14 cellular contexts compared by ENCODE assay signal in the genomic region with DNA sequence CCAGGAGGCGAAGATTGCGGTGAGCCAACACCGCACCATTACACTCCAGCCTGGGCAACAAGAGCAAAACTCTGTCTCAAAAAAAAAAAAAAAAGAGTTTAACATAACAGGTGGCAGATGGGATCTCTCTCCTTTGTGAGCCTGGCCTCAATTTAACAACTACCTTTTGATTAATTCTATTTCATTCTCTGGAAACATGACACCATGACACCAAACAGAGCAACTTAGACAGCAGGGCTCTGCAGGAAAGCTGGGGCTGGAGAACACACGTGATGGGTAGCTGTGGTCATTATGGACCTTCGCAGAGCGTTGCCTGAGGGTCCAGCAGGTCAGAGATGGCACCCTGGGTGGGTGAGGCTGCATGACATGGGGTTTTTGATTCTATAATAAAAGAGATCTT. TPM values are rescaled to one million over a fixed set of nuclear protein-coding genes. Genes with fewer than 3 reads are reported as not detected.
DNase-seq lines count a peak whose midpoint lies in the region; ATAC-seq and TF ChIP-seq lines count a peak whose summit lies in the region.
"Had no signal": no experiment of that assay in that cellular context is flagged by ENCODE, and none has a peak within 500 bp of the region (broad histone marks: within the 10 kb centered on the region; RNA-seq: fewer than 3 reads in every experiment).

No MANE protein-coding gene starts in this region.

- DNase-seq in MCF 10A (ENCODE audit: unreplicated experiment) (no peak), mammary epithelial cell (no peak), NCI-H748 (lab: John Stamatoyannopoulos, UW; ENCODE audit: unreplicated experiment) (peak; percentile 75), transverse colon (no peak), amygdala (lab: John Stamatoyannopoulos, UW) (no peak), GM13976 (ENCODE audit: low spot score) (no peak)
- DNase-seq: dorsolateral prefrontal cortex; EL; NCI-H2081; stimulated activated CD4-positive, alpha-beta T cell treated with anti-CD3 and anti-CD28 coated beads, Interleukin-4, amount 100 ng/mL, for 24 hours; T1000 had no signal

- no peak overlapping the region for H3K9ac ChIP-seq in mammary epithelial cell (ENCODE audit: insufficient read depth, low read length)

- H3K4me3 Mint-ChIP-seq in MCF 10A (ENCODE audit: unreplicated experiment): peak overlapping the region; percentile 45

- H3K27ac ChIP-seq in mammary epithelial cell (ENCODE audit: insufficient read depth, low read depth, low read length): no peak overlapping the region
- H3K27ac ChIP-seq in gastroesophageal sphincter: peak overlapping the region in 3 of 4 donors; percentile 72 to 96 (median 90)
- H3K27ac ChIP-seq in transverse colon: peak overlapping the region; percentile 9 to 99 (median 96)

- no peak overlapping the region for H3K27ac Mint-ChIP-seq in MCF 10A (ENCODE audit: low read depth, unreplicated experiment)

- no peaks in the 10 kb centered on the region for H3K27me3 Mint-ChIP-seq in MCF 10A (ENCODE audit: insufficient read depth, unreplicated experiment)

- TF ChIP-seq CTCF in MCF 10A (IDR thresholded peaks at IDR 0.05; ENCODE audit: unreplicated experiment) (no peak), mammary epithelial cell (conservative IDR thresholded peaks at IDR 0.05 in 1 of 2, IDR thresholded peaks at IDR 0.05 in 1 of 2; ENCODE audit: extremely low read depth in 1 of 2, insufficient read depth in 1 of 2, low read depth in 1 of 2, low read length in 2 of 2) (no peak), gastroesophageal sphincter (IDR thresholded peaks at IDR 0.05) (no peak), transverse colon (IDR thresholded peaks at IDR 0.05) (no peak), GM13976 (IDR thresholded peaks at IDR 0.05; ENCODE audit: borderline replicate concordance, control extremely low read depth, extremely low read depth, insufficient read depth, missing control alignments) (no peak)

- TF ChIP-seq POLR2A in gastroesophageal sphincter (IDR thresholded peaks at IDR 0.05) (no peak), transverse colon (IDR thresholded peaks at IDR 0.05) (no peak)

- peaks cover 16% of the 10 kb centered on the region for H3K79me2 ChIP-seq in mammary epithelial cell (ENCODE audit: insufficient read depth, low read length)

- no peaks in the 10 kb centered on the region for H3K36me3 ChIP-seq in mammary epithelial cell (ENCODE audit: insufficient read depth, low read length)
- H3K36me3 ChIP-seq in gastroesophageal sphincter: no peaks in the 10 kb centered on the region
- H3K36me3 ChIP-seq in transverse colon: no peaks in the 10 kb centered on the region

- no peaks in the 10 kb centered on the region for H3K9me3 Mint-ChIP-seq in MCF 10A (ENCODE audit: unreplicated experiment)

- peaks cover 57% of the 10 kb centered on the region for H3K4me1 ChIP-seq in mammary epithelial cell (ENCODE audit: insufficient read depth, low read length)
- peaks cover 11 to 86% (median 37%) of the 10 kb centered on the region in 3 donors for H3K4me1 ChIP-seq in gastroesophageal sphincter
- peaks cover 19 to 58% (median 49%) of the 10 kb centered on the region in 4 donors for H3K4me1 ChIP-seq in transverse colon

- TF ChIP-seq EP300 in gastroesophageal sphincter (IDR thresholded peaks at IDR 0.05): no peak
- no peak for TF ChIP-seq EP300 in transverse colon (IDR thresholded peaks at IDR 0.05; ENCODE audit: low read depth)

- no peaks in the 10 kb centered on the region for H4K20me1 ChIP-seq in mammary epithelial cell (ENCODE audit: insufficient read depth, low read length)

- in situ Hi-C loops in mammary epithelial cell (cut with MboI; ENCODE audit: low sequenced_read_pairs in 2 of 2): no loop called here
- in situ Hi-C loops in transverse colon (cut with MboI; ENCODE audit: low pct_ligation_motif_present in 1 of 4, low pct_unique_long_range_greater_than_20kb in 1 of 4, low sequenced_read_pairs in 3 of 4): no loop called here
- in situ Hi-C loops in GM13976 (cut with MboI; ENCODE audit: low sequenced_read_pairs, unreplicated experiment): no loop called here

- H3K4me3 ChIP-seq in mammary epithelial cell (replicated peaks in 1 of 3; ENCODE audit: insufficient read depth in 1 of 3, low read depth in 2 of 3, low read length in 3 of 3) (no peak overlapping the region), gastroesophageal sphincter (no peak overlapping the region), transverse colon (no peak overlapping the region)

- CTCF ChIA-PET in MCF 10A (lab: Yijun Ruan, JAX): no interaction called here
- CTCF ChIA-PET in mammary epithelial cell (lab: Charles Lee; ENCODE audit: low non-redundant PET): no interaction called here

- 76% methylated on average over 5 of the region's 6 CpGs for WGBS in mammary epithelial cell (ENCODE audit: low coverage, missing lambda C conversion rate)
- WGBS in gastroesophageal sphincter (ENCODE audit: low coverage in 1 of 2), 2 donors: 33 to 98% methylated on average over 1 to 4 of the region's 6 CpGs
- 91 to 92% methylated on average over 3 to 6 of the region's 6 CpGs for WGBS in transverse colon (ENCODE audit: low coverage in 1 of 2), 2 donors

- dilution Hi-C loops in mammary epithelial cell (cut with HindIII; ENCODE audit: low sequenced_read_pairs): no loop called here

- no peak overlapping the region for H2AFZ ChIP-seq in mammary epithelial cell (ENCODE audit: low read depth, low read length)

- no peak for ATAC-seq in gastroesophageal sphincter
- no peak for ATAC-seq in HG03342 (IDR thresholded peaks at IDR 0.05; ENCODE audit: unreplicated experiment)
- ATAC-seq: Panc1 had no signal

- H3K9me3 ChIP-seq in mammary epithelial cell (replicated peaks; ENCODE audit: insufficient read depth, low read length) (no peaks in the 10 kb centered on the region), gastroesophageal sphincter (no peaks in the 10 kb centered on the region), transverse colon (no peaks in the 10 kb centered on the region)

- H3K4me1 Mint-ChIP-seq in MCF 10A (ENCODE audit: insufficient read depth, unreplicated experiment): peaks cover 28% of the 10 kb centered on the region

- POLR2A ChIA-PET in MCF 10A (lab: Yijun Ruan, JAX): no interaction called here

- no TSS peak for BruUV-seq in MCF 10A (replicated peaks; lab: Mats Ljungman, UMichigan)
- no TSS peak for BruUV-seq in mammary epithelial cell (replicated peaks; lab: Mats Ljungman, UMichigan)

- H3K36me3 Mint-ChIP-seq in MCF 10A (ENCODE audit: insufficient read depth, unreplicated experiment): no peaks in the 10 kb centered on the region

- intact Hi-C loops in MCF 10A (cut with micrococcal nuclease): no loop called here
- intact Hi-C loops in mammary epithelial cell (cut with micrococcal nuclease): no loop called here
- intact Hi-C loops in transverse colon (cut with DNase I; ENCODE audit: low total_unique reads): no loop called here

- H3K27me3 ChIP-seq in mammary epithelial cell (ENCODE audit: insufficient read depth, low read length) (no peaks in the 10 kb centered on the region), gastroesophageal sphincter (no peaks in the 10 kb centered on the region), transverse colon (no peaks in the 10 kb centered on the region)
- H3K27me3 ChIP-seq: dorsolateral prefrontal cortex had no signal

- H3K4me2 ChIP-seq in mammary epithelial cell (ENCODE audit: insufficient read depth, low read depth, low read length): no peak overlapping the region

RNA-seq across cellular contexts. Expression of a gene that starts 1.7 kb away (rescaled TPM):
- total RNA-seq in MCF 10A (2022) (11.3 and 11.7 TPM in 2 replicates), mammary epithelial cell (10 to 100 TPM; 38.0 to 41.1 TPM), gastroesophageal sphincter (100 to 1,000 TPM in 1 of 4 donors, 10 to 100 TPM in 3; 52.8 to 118 (median 77.3) TPM), transverse colon (100 to 1,000 TPM in 2 of 4 donors, 10 to 100 TPM in 2; 62.1 to 229 (median 102) TPM)
- 17.9 TPM for polyA plus RNA-seq in mammary epithelial cell
- polyA minus RNA-seq in mammary epithelial cell: 33.6 TPM

RNA-seq across cellular contexts. Expression of a gene that starts 51.7 kb away (rescaled TPM):
- total RNA-seq in MCF 10A (2022) (1.3 and 2.2 TPM in 2 replicates), mammary epithelial cell (10 to 100 TPM in 1 of 2 donors, 1 to 10 TPM in 1; 4.8 to 10.9 TPM), gastroesophageal sphincter (10 to 100 TPM; 30.8 to 48.6 (median 36.6) TPM), transverse colon (10 to 100 TPM in 3 of 4 donors, 1 to 10 TPM in 1; 7.5 to 32.8 (median 28.0) TPM)
- 3.1 TPM for polyA plus RNA-seq in mammary epithelial cell
- polyA minus RNA-seq in mammary epithelial cell: 1.4 TPM
